ENCODE assay signal across 20 cellular contexts in genomic region chr2:40030451-40030975, GRCh38.
DNase-seq lines count a peak whose midpoint lies in the region; ATAC-seq and TF ChIP-seq lines count a peak whose summit lies in the region.
"Had no signal": no experiment of that assay in that cellular context is flagged by ENCODE, and none has a peak within 500 bp of the region (broad histone marks: within the 10 kb centered on the region; RNA-seq: fewer than 3 reads in every experiment).

No MANE protein-coding gene starts in this region.

- no peak for TF ChIP-seq CTCF in HFFc6 (IDR thresholded peaks at IDR 0.05)

- DNase-seq in NCI-H1105 treated with DMSO at 0.1 percent for 48 hours (lab: John Stamatoyannopoulos, UW) (peak; percentile 10), NCI-H1105 (lab: John Stamatoyannopoulos, UW) (no peak), HFFc6 (no peak), astrocyte of the hippocampus (ENCODE audit: low read depth, low spot score) (peak; percentile 30), pons (ENCODE audit: low spot score) (no peak), NCI-H146 (lab: John Stamatoyannopoulos, UW) (no peak)
- no peak for DNase-seq in naive thymus-derived CD8-positive, alpha-beta T cell
- no peak for DNase-seq in activated naive CD4-positive, alpha-beta T cell treated with Interleukin-2 at 50 U/mL for 16 hours
- DNase-seq: ACHN; DMS53; H7; Karpas-422; NCI-H1436; NCI-H1930; NCI-H226; NCI-H524; NCI-H774; NK-92 treated with Interleukin-12 subunit alpha and Interleukin-12 subunit beta, amount 100 ng/mL, for 24 hours; SHP77 treated with DMSO at 0.1 percent for 48 hours had no signal

- H3K36me3 Mint-ChIP-seq in HFFc6 (ENCODE audit: low read depth), result peaks cover 53% of the 10 kb centered on the region
- H3K36me3 Mint-ChIP-seq in naive thymus-derived CD8-positive, alpha-beta T cell, result no peaks in the 10 kb centered on the region

- H3K27ac Mint-ChIP-seq in HFFc6, result peak overlapping the region; percentile 17; the same call in 1 of the 2 replicates
- no peak overlapping the region for H3K27ac Mint-ChIP-seq in naive thymus-derived CD8-positive, alpha-beta T cell

- POLR2A ChIA-PET in naive thymus-derived CD8-positive, alpha-beta T cell (lab: Charles Lee), result no interaction called here

- ATAC-seq in naive thymus-derived CD8-positive, alpha-beta T cell, result no peak
- ATAC-seq: GM12878 had no signal

- H3K4me3 Mint-ChIP-seq in HFFc6, result no peak overlapping the region
- H3K4me3 Mint-ChIP-seq in naive thymus-derived CD8-positive, alpha-beta T cell, result no peak overlapping the region

- no peaks in the 10 kb centered on the region for H3K27me3 Mint-ChIP-seq in HFFc6 (ENCODE audit: insufficient read depth)
- no peaks in the 10 kb centered on the region for H3K27me3 Mint-ChIP-seq in naive thymus-derived CD8-positive, alpha-beta T cell

- H3K4me1 Mint-ChIP-seq in HFFc6 (ENCODE audit: low read depth), result peaks cover 81% of the 10 kb centered on the region
- peaks cover 0 to 9% (median 0%) of the 10 kb centered on the region in 4 donors for H3K4me1 Mint-ChIP-seq in naive thymus-derived CD8-positive, alpha-beta T cell

- H3K9me3 Mint-ChIP-seq in HFFc6, result peaks cover 40% of the 10 kb centered on the region
- peaks cover 0 to 9% (median 2%) of the 10 kb centered on the region in 9 donors for H3K9me3 Mint-ChIP-seq in naive thymus-derived CD8-positive, alpha-beta T cell

Comparison
In these comparisons a context has a peak if more than half of its experiments do, and no peak if none do; other contexts are left out.
1. DNase-seq: peak in NCI-H1105 treated with DMSO at 0.1 percent for 48 hours (single experiment) and astrocyte of the hippocampus (single experiment); none in NCI-H1105 (single experiment), HFFc6 (single experiment), pons (single experiment), naive thymus-derived CD8-positive, alpha-beta T cell (0 of 10), NCI-H146 (single experiment) and activated naive CD4-positive, alpha-beta T cell treated with Interleukin-2 at 50 U/mL for 16 hours (single experiment).